ENCODE assay signal across 8 cellular contexts in genomic region chr19:46975918-46976782, GRCh38. TPM values are rescaled to one million over a fixed set of nuclear protein-coding genes. Genes with fewer than 3 reads are reported as not detected.
DNase-seq lines count a peak whose midpoint lies in the region; ATAC-seq and TF ChIP-seq lines count a peak whose summit lies in the region.

No MANE protein-coding gene starts in this region.

- in situ Hi-C loops in Caki2 (cut with HindIII; ENCODE audit: low pct_unique_long_range_greater_than_20kb, low sequenced_read_pairs) = no loop called here

- H3K9me2 ChIP-seq in Karpas-422 (replicated peaks; ENCODE audit: insufficient read depth, low read length) = no peaks in the 10 kb centered on the region

- no peak overlapping the region for H2AFZ ChIP-seq in Karpas-422 (ENCODE audit: low read length)

- peaks cover 6% of the 10 kb centered on the region; the same call in 1 of the 2 replicates for H4K20me1 ChIP-seq in Karpas-422 (ENCODE audit: insufficient read depth, low read depth, low read length)

- no peak overlapping the region for H3K9ac ChIP-seq in Karpas-422 (ENCODE audit: low read length)

- H3K27me3 ChIP-seq in muscle layer of duodenum (ENCODE audit: low read depth, low read length) = no peaks in the 10 kb centered on the region
- H3K27me3 ChIP-seq in Karpas-422 (ENCODE audit: low read length) = no peaks in the 10 kb centered on the region

- DNase-seq in Caki2 (ENCODE audit: low read depth) (peak; percentile 95), fibroblast of mammary gland (ENCODE audit: low read depth) (peak; percentile 94), Karpas-422 (no peak), NAMALWA (ENCODE audit: low spot score) (no peak), D341Med (ENCODE audit: low spot score) (no peak)

- peaks cover 49% of the 10 kb centered on the region for H3K79me2 ChIP-seq in Karpas-422 (ENCODE audit: low read length)

- ATAC-seq in SK-N-SH treated with all-trans-retinoic acid at 6 μM for 48 hours = peak; percentile 91
- no peak for ATAC-seq in GM21515 (IDR thresholded peaks at IDR 0.05; ENCODE audit: unreplicated experiment)

- H3K4me1 ChIP-seq in muscle layer of duodenum (ENCODE audit: control insufficient read depth in 1 of 2, insufficient read depth in 2 of 2, low read length in 2 of 2) (peaks cover 31 to 44% of the 10 kb centered on the region in 2 donors), Karpas-422 (ENCODE audit: low read length) (no peaks in the 10 kb centered on the region)

- TF ChIP-seq CTCF in fibroblast of mammary gland (conservative IDR thresholded peaks at IDR 0.05; ENCODE audit: control insufficient read depth, insufficient read depth, low read depth, low read length) = no peak

- peaks cover 5 to 6% of the 10 kb centered on the region in 2 donors for H3K36me3 ChIP-seq in muscle layer of duodenum (ENCODE audit: control insufficient read depth in 1 of 2, insufficient read depth in 2 of 2, low read length in 2 of 2)
- no peaks in the 10 kb centered on the region for H3K36me3 ChIP-seq in Karpas-422 (ENCODE audit: insufficient read depth, low read length)

- H3K9me3 ChIP-seq in muscle layer of duodenum (ENCODE audit: control insufficient read depth in 1 of 2, low read length in 2 of 2) (no peaks in the 10 kb centered on the region), Karpas-422 (ENCODE audit: low read length) (no peaks in the 10 kb centered on the region)

- H3K4me3 ChIP-seq in fibroblast of mammary gland (ENCODE audit: control insufficient read depth, low read depth, low read length) (no peak overlapping the region), muscle layer of duodenum (ENCODE audit: low read depth in 1 of 2, low read length in 2 of 2) (no peak overlapping the region), Karpas-422 (ENCODE audit: low read length) (no peak overlapping the region)

- H3K27ac ChIP-seq in muscle layer of duodenum (ENCODE audit: low read length) (peak overlapping the region; percentile 69), Karpas-422 (ENCODE audit: low read length) (no peak overlapping the region)

- H3K4me2 ChIP-seq in Karpas-422 (ENCODE audit: low read depth, low read length, poor library complexity, severe bottlenecking) = no peak overlapping the region

TF ChIP-seq in SK-N-SH treated with all-trans-retinoic acid at 6 μM for 48 hours, 23 proteins besides CTCF, POLR2A, EP300 and RAD21:
- TF ChIP-seq ISL1 (CRISPR knock-in tag; IDR thresholded peaks at IDR 0.05) = peak; percentile 53
- no peak for TF ChIP-seq ARNTL (CRISPR knock-in tag; IDR thresholded peaks at IDR 0.05; ENCODE audit: borderline replicate concordance, low read depth)
- 0 out of 2 replicates have a peak, but pooled peaks have one; percentile 23 for TF ChIP-seq CSRNP3 (CRISPR knock-in tag; IDR thresholded peaks at IDR 0.05)
- 0 out of 2 replicates have a peak, but pooled peaks have one; percentile 36 for TF ChIP-seq ZFP3 (CRISPR knock-in tag; IDR thresholded peaks at IDR 0.05)
TF ChIP-seq in SK-N-SH treated with all-trans-retinoic acid at 6 μM for 48 hours: peak in this region for 3.

RNA-seq across cellular contexts. Expression of gene NPAS1, which starts 43.5 kb away (rescaled TPM):
- total RNA-seq in Caki2 (2014; rRNA removed; shearing (Covaris generic); ENCODE audit: low replicate concordance) = 2.8 and 3.1 TPM in 2 replicates
- 4.8 and 5.7 TPM in 2 replicates for total RNA-seq in Karpas-422 (2014; rRNA removed; shearing (Covaris generic); ENCODE audit: low replicate concordance)

Comparison
In these comparisons a context has a peak if more than half of its experiments do, and no peak if none do; other contexts are left out.
1. DNase-seq: peak in Caki2 (single experiment) and fibroblast of mammary gland (single experiment); none in Karpas-422 (single experiment), NAMALWA (single experiment) and D341Med (single experiment).